ENCODE assay signal across 13 cellular contexts in the genomic region with DNA sequence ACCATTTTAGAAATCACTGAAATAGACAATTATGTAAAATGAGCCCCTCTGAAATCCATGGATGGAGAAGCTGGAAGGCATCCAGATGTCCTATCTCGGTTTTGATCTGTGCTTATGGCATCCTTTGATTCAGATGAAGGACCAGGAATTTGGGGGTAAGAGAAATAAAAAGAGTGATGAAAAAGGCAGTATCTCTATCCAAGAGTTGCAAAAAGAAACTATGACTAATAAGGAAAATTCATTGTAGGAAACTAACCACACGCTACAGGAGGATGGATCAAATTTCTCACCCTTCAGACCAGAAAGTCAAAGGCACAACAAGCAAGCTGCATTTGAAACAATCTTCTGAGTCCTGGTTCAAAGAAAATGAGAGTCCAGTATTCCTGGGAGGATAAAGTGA. TPM values are rescaled to one million over a fixed set of nuclear protein-coding genes. Genes with fewer than 3 reads are reported as not detected.
DNase-seq lines count a peak whose midpoint lies in the region; ATAC-seq and TF ChIP-seq lines count a peak whose summit lies in the region.
"Had no signal": no experiment of that assay in that cellular context is flagged by ENCODE, and none has a peak within 500 bp of the region (broad histone marks: within the 10 kb centered on the region; RNA-seq: fewer than 3 reads in every experiment).

No MANE protein-coding gene starts in this region.

- peaks cover 3% of the 10 kb centered on the region for H3K27me3 Mint-ChIP-seq in nephron progenitor cell (ENCODE audit: low read depth, poor library complexity)
- no peaks in the 10 kb centered on the region for H3K27me3 Mint-ChIP-seq in activated T-cell treated with anti-CD3 and anti-CD28 coated beads, Interleukin-2, amount 50 U/mL, for 72 hours (ENCODE audit: low read depth)

- peak overlapping the region; percentile 9 for H3K4me3 Mint-ChIP-seq in nephron progenitor cell
- no peak overlapping the region for H3K4me3 Mint-ChIP-seq in activated T-cell treated with anti-CD3 and anti-CD28 coated beads, Interleukin-2, amount 50 U/mL, for 72 hours
- H3K4me3 Mint-ChIP-seq: CD8-positive, alpha-beta memory T cell had no signal

- H3K27ac Mint-ChIP-seq in nephron progenitor cell: peak overlapping the region; percentile 24
- no peak overlapping the region for H3K27ac Mint-ChIP-seq in activated T-cell treated with anti-CD3 and anti-CD28 coated beads, Interleukin-2, amount 50 U/mL, for 72 hours
- H3K27ac Mint-ChIP-seq: CD8-positive, alpha-beta memory T cell had no signal

- H3K9me3 Mint-ChIP-seq in nephron progenitor cell: no peaks in the 10 kb centered on the region
- H3K9me3 Mint-ChIP-seq in activated T-cell treated with anti-CD3 and anti-CD28 coated beads, Interleukin-2, amount 50 U/mL, for 72 hours: no peaks in the 10 kb centered on the region
- H3K9me3 Mint-ChIP-seq: CD8-positive, alpha-beta memory T cell had no signal

- peaks cover 74% of the 10 kb centered on the region for H3K4me1 Mint-ChIP-seq in nephron progenitor cell
- peaks cover 8% of the 10 kb centered on the region for H3K4me1 Mint-ChIP-seq in activated T-cell treated with anti-CD3 and anti-CD28 coated beads, Interleukin-2, amount 50 U/mL, for 72 hours (ENCODE audit: low read depth)
- H3K4me1 Mint-ChIP-seq: CD8-positive, alpha-beta memory T cell had no signal

- TF ChIP-seq CTCF in epithelial cell of esophagus (IDR thresholded peaks at IDR 0.05; ENCODE audit: insufficient read depth, low read depth, low read length, missing control alignments): no peak
- no peak for TF ChIP-seq CTCF in nephron progenitor cell (IDR thresholded peaks at IDR 0.05)
- no peak for TF ChIP-seq CTCF in BE2C (IDR thresholded peaks at IDR 0.05; ENCODE audit: low read depth, low read length)
- no peak for TF ChIP-seq CTCF in WERI-Rb-1 (IDR thresholded peaks at IDR 0.05; ENCODE audit: low read depth, low read length)

- no peaks in the 10 kb centered on the region for H3K27me3 ChIP-seq in BE2C
- no peaks in the 10 kb centered on the region for H3K27me3 ChIP-seq in MG63
- no peaks in the 10 kb centered on the region for H3K27me3 ChIP-seq in WERI-Rb-1 (ENCODE audit: insufficient read depth, low read depth, severe bottlenecking)

- H3K36me3 Mint-ChIP-seq in nephron progenitor cell (ENCODE audit: low read depth): peaks cover under 1% of the 10 kb centered on the region
- H3K36me3 Mint-ChIP-seq in activated T-cell treated with anti-CD3 and anti-CD28 coated beads, Interleukin-2, amount 50 U/mL, for 72 hours (ENCODE audit: insufficient read depth in 2 of 2): no peaks in the 10 kb centered on the region
- H3K36me3 Mint-ChIP-seq: CD8-positive, alpha-beta memory T cell had no signal

- H3K27ac ChIP-seq in WERI-Rb-1: no peak overlapping the region

- H3K9me3 ChIP-seq in BE2C (no peaks in the 10 kb centered on the region), MG63 (no peaks in the 10 kb centered on the region), WERI-Rb-1 (ENCODE audit: severe bottlenecking) (no peaks in the 10 kb centered on the region)

- ATAC-seq in activated T-cell treated with anti-CD3 and anti-CD28 coated beads, Interleukin-2, amount 50 U/mL, for 72 hours (replicated peaks in 1 of 2): no peak
- ATAC-seq: right cardiac atrium had no signal

- peak; percentile 52 for DNase-seq in EH (ENCODE audit: low read depth)
- peak; percentile 62 for DNase-seq in LHCN-M2 (ENCODE audit: low read depth)
- peak; percentile 79 for DNase-seq in epithelial cell of esophagus (ENCODE audit: low read depth)
- no peak for DNase-seq in nephron progenitor cell
- DNase-seq in activated T-cell treated with anti-CD3 and anti-CD28 coated beads, Interleukin-2, amount 50 U/mL, for 72 hours: no peak
- DNase-seq in BE2C: no peak
- DNase-seq in MG63: no peak
- DNase-seq in WERI-Rb-1: no peak
- DNase-seq: amniotic stem cell; CD8-positive, alpha-beta memory T cell; NCI-H1417 treated with DMSO at 0.1 percent for 48 hours; NCI-H774; right cardiac atrium had no signal

- no peaks in the 10 kb centered on the region for H3K4me1 ChIP-seq in BE2C

- H3K36me3 ChIP-seq in BE2C: no peaks in the 10 kb centered on the region
- H3K36me3 ChIP-seq in MG63: no peaks in the 10 kb centered on the region
- H3K36me3 ChIP-seq in WERI-Rb-1: no peaks in the 10 kb centered on the region

- H3K4me3 ChIP-seq in epithelial cell of esophagus (ENCODE audit: low read length): no peak overlapping the region
- H3K4me3 ChIP-seq in BE2C (ENCODE audit: low read depth, low read length): no peak overlapping the region
- no peak overlapping the region for H3K4me3 ChIP-seq in MG63
- no peak overlapping the region for H3K4me3 ChIP-seq in WERI-Rb-1 (ENCODE audit: low read depth, low read length)

RNA-seq across cellular contexts. Expression of gene SRGAP3, which starts 34.8 kb away (rescaled TPM):
- 0.86 and 1.5 TPM in 2 replicates for total RNA-seq in LHCN-M2 (2014; rRNA removed)
- 0.47 TPM for polyA plus RNA-seq in LHCN-M2 (2012)
- total RNA-seq in activated T-cell treated with anti-CD3 and anti-CD28 coated beads, Interleukin-2, amount 50 U/mL, for 72 hours: 1 to 10 TPM; 2.8 to 3.0 TPM
- 5.0 TPM for polyA plus RNA-seq in BE2C (2012; ENCODE audit: insufficient read depth, insufficient read length, low read depth)
- 0.07 and 0.25 TPM in 2 replicates for total RNA-seq in MG63 (2014; rRNA removed; shearing (Covaris generic); ENCODE audit: low replicate concordance)

Comparison
In these comparisons a context has a peak if more than half of its experiments do, and no peak if none do; other contexts are left out.
1. DNase-seq: peak in EH (single experiment), LHCN-M2 (single experiment) and epithelial cell of esophagus (single experiment); none in nephron progenitor cell (single experiment), activated T-cell treated with anti-CD3 and anti-CD28 coated beads, Interleukin-2, amount 50 U/mL, for 72 hours (0 of 2), BE2C (single experiment), MG63 (single experiment) and WERI-Rb-1 (single experiment).